ENCODE assay signal across 18 cellular contexts in genomic region chr1:89791064-89791721, GRCh38. TPM values are rescaled to one million over a fixed set of nuclear protein-coding genes. Genes with fewer than 3 reads are reported as not detected.
A peak's percentile ranks its signal among the peaks of the same experiment; 100 is the strongest.
DNase-seq lines count a peak whose midpoint lies in the region; ATAC-seq, FAIRE-seq and TF ChIP-seq lines count a peak whose summit lies in the region.
"Had no signal": no experiment of that assay in that cellular context is flagged by ENCODE, and none has a peak within 500 bp of the region (broad histone marks: within the 10 kb centered on the region; RNA-seq: fewer than 3 reads in every experiment).

No MANE protein-coding gene starts in this region.

- FAIRE-seq in HepG2 (lab: Jason Lieb, UNC) (no peak), GM12878 (lab: Jason Lieb, UNC) (no peak)
- FAIRE-seq: H54 had no signal

- H3K36me3 ChIP-seq in HepG2 (replicated peaks in 1 of 2; ENCODE audit: control insufficient read depth in 1 of 2, insufficient read depth in 2 of 2, low read length in 2 of 2) = no peaks in the 10 kb centered on the region
- H3K36me3 ChIP-seq in right lobe of liver = no peaks in the 10 kb centered on the region
- no peaks in the 10 kb centered on the region for H3K36me3 ChIP-seq in GM12878 (ENCODE audit: control insufficient read depth in 2 of 2, insufficient read depth in 2 of 2, low read length in 1 of 2)
- H3K36me3 ChIP-seq: BLaER1 treated with 17β-estradiol and CSF1 and Interleukin-3, amounts not matched to agents 10 nM and 100 nM had no signal

- H4K20me1 ChIP-seq in HepG2 (ENCODE audit: insufficient read depth, low read length) = no peaks in the 10 kb centered on the region
- H4K20me1 ChIP-seq in GM12878 (ENCODE audit: control insufficient read depth, insufficient read depth) = no peaks in the 10 kb centered on the region
- H4K20me1 ChIP-seq: BLaER1 treated with 17β-estradiol and CSF1 and Interleukin-3, amounts not matched to agents 10 nM and 100 nM had no signal

- no peaks in the 10 kb centered on the region for H3K79me2 ChIP-seq in HepG2 (ENCODE audit: insufficient read depth, low read length)
- H3K79me2 ChIP-seq in GM12878 (ENCODE audit: control insufficient read depth, insufficient read depth, low read length) = no peaks in the 10 kb centered on the region

- ATAC-seq in HepG2 (no peak), right lobe of liver (no peak), GM12878 (peak; percentile 31; the same call in 2 of the 3 replicates)
- ATAC-seq: CD8-positive, alpha-beta T cell had no signal

- H3K27me3 ChIP-seq in HepG2 (ENCODE audit: control insufficient read depth in 1 of 2, insufficient read depth in 2 of 2, low read length in 2 of 2) = peaks cover 0 to 2% of the 10 kb centered on the region in 2 experiments; a peak in 1 of 5 replicates
- H3K27me3 ChIP-seq in right lobe of liver = no peaks in the 10 kb centered on the region
- H3K27me3 ChIP-seq in GM12878 (replicated peaks in 1 of 2; ENCODE audit: control insufficient read depth in 2 of 2, insufficient read depth in 2 of 2, low read length in 1 of 2) = no peaks in the 10 kb centered on the region
- H3K27me3 ChIP-seq: BLaER1 treated with 17β-estradiol and CSF1 and Interleukin-3, amounts not matched to agents 10 nM and 100 nM had no signal

- in situ Hi-C loops in HepG2 (cut with HindIII; ENCODE audit: extremely low pct_ligation_motif_present, low pct_unique_long_range_greater_than_20kb) = no loop called here
- in situ Hi-C loops in GM12878 (cut with MboI) = no loop called here

- H3K9ac ChIP-seq in HepG2 (ENCODE audit: insufficient read depth, low read depth, low read length) (no peak overlapping the region), GM12878 (ENCODE audit: control insufficient read depth, insufficient read depth, low read length) (no peak overlapping the region)
- H3K9ac ChIP-seq: BLaER1 treated with 17β-estradiol and CSF1 and Interleukin-3, amounts not matched to agents 10 nM and 100 nM; KMS-11 had no signal

- H3K4me2 ChIP-seq in HepG2 (ENCODE audit: low read depth, low read length) = no peak overlapping the region
- H3K4me2 ChIP-seq in GM12878 (ENCODE audit: control insufficient read depth, insufficient read depth) = no peak overlapping the region
- H3K4me2 ChIP-seq: BLaER1 treated with 17β-estradiol and CSF1 and Interleukin-3, amounts not matched to agents 10 nM and 100 nM; KMS-11; PC-9 had no signal

- H3K9me3 ChIP-seq in HepG2 (ENCODE audit: low read length) = no peaks in the 10 kb centered on the region
- no peaks in the 10 kb centered on the region for H3K9me3 ChIP-seq in right lobe of liver
- no peaks in the 10 kb centered on the region for H3K9me3 ChIP-seq in GM12878 (replicated peaks; ENCODE audit: control insufficient read depth, insufficient read depth, low read length)
- H3K9me3 ChIP-seq: BLaER1 treated with 17β-estradiol and CSF1 and Interleukin-3, amounts not matched to agents 10 nM and 100 nM had no signal

- DNase-seq in HepG2 (ENCODE audit: low spot score) (no peak), right lobe of liver (no peak), NOMO-1 treated with DMSO at 0.1 percent for 48 hours (lab: John Stamatoyannopoulos, UW; ENCODE audit: unreplicated experiment) (peak; percentile 71), GM12878 (ENCODE audit: low read depth, low spot score) (no peak), mucosa of gallbladder (ENCODE audit: low spot score) (no peak), NCI-H2107 treated with DMSO at 0.1 percent for 48 hours (lab: John Stamatoyannopoulos, UW; ENCODE audit: unreplicated experiment) (no peak), GM19240 (ENCODE audit: insufficient read length, low spot score) (no peak)
- DNase-seq in stimulated activated CD4-positive, alpha-beta T cell treated with anti-CD3 and anti-CD28 coated beads, Interleukin-12 subunit alpha, Interleukin-12 subunit beta, amount 100 ng/mL, for 4 hours = no peak
- DNase-seq: CD8-positive, alpha-beta T cell; GDM1; NCI-H1105; NCI-H2081; NCI-H446 treated with DMSO at 0.1 percent for 48 hours; NCI-H748 treated with DMSO at 0.1 percent for 48 hours; PC-9 had no signal

- 10% methylated on average over 3 of the region's 3 CpGs for WGBS in HepG2 (ENCODE audit: low lambda C conversion rate)
- WGBS in right lobe of liver (ENCODE audit: insufficient coverage, low coverage, low lambda C conversion rate, missing lambda C conversion rate) = 68% methylated on average over 3 of the region's 3 CpGs
- 48% methylated on average over 3 of the region's 3 CpGs for WGBS in GM12878 (ENCODE audit: insufficient coverage, insufficient replicate concordance, low lambda C conversion rate, missing lambda C conversion rate)

- CTCF ChIA-PET in HepG2 (lab: Yijun Ruan, JAX; ENCODE audit: low intra/inter-chr PET ratio, low total read pairs) (no interaction called here), GM12878 (lab: Yijun Ruan, JAX) (interaction anchor here (1.0 to 1.5 kb wide), 3 partner anchors 10 to 272 kb away, joined by 3 to 6 read pairs (median 5); no protein-coding TSS in a partner anchor)

- TF ChIP-seq POLR2A in HepG2 (IDR thresholded peaks at IDR 0.05; ENCODE audit: insufficient read depth in 1 of 2, low read depth in 2 of 2, low read length in 2 of 2) (no peak), right lobe of liver (IDR thresholded peaks at IDR 0.05) (no peak), GM12878 (IDR thresholded peaks at IDR 0.05; ENCODE audit: low read depth, low read length) (no peak)

- RAD21 ChIA-PET in GM12878 (lab: Charles Lee; ENCODE audit: unreplicated experiment) = no interaction called here

- H3K27ac ChIP-seq in HepG2 (ENCODE audit: extremely low read length, insufficient read depth, low read length) = no peak overlapping the region
- no peak overlapping the region for H3K27ac ChIP-seq in right lobe of liver
- no peak overlapping the region for H3K27ac ChIP-seq in GM12878 (ENCODE audit: control insufficient read depth, insufficient read depth)
- H3K27ac ChIP-seq: BLaER1 treated with 17β-estradiol and CSF1 and Interleukin-3, amounts not matched to agents 10 nM and 100 nM; KMS-11; PC-9 had no signal

- POLR2A ChIA-PET in HepG2 (lab: Yijun Ruan, JAX) = no interaction called here
- POLR2A ChIA-PET in GM12878 (lab: Charles Lee) = no interaction called here

- intact Hi-C loops in HepG2 (cut with micrococcal nuclease; ENCODE audit: unreplicated experiment) (no loop called here), right lobe of liver (cut with DNase I) (no loop called here), GM12878 (cut with micrococcal nuclease; ENCODE audit: unreplicated experiment) (no loop called here)

- TF ChIP-seq CTCF in HepG2 (CRISPR knock-in tag; IDR thresholded peaks at IDR 0.05) = no peak
- TF ChIP-seq CTCF in right lobe of liver (IDR thresholded peaks at IDR 0.05) = no peak
- TF ChIP-seq CTCF in GM12878 (IDR thresholded peaks at IDR 0.05 in 2 of 3, conservative IDR thresholded peaks at IDR 0.05 in 1 of 3; ENCODE audit: control insufficient read depth in 2 of 3, extremely low read depth in 1 of 3, insufficient read depth in 1 of 3, low read depth in 3 of 3, low read length in 3 of 3) = no peak

- TF ChIP-seq EP300 in HepG2 (IDR thresholded peaks at IDR 0.05; ENCODE audit: low read depth in 2 of 2, low read length in 2 of 2) (no peak), HepG2 (CRISPR knock-in tag; IDR thresholded peaks at IDR 0.05; ENCODE audit: borderline replicate concordance) (no peak), GM12878 (IDR thresholded peaks at IDR 0.05; ENCODE audit: borderline replicate concordance in 1 of 2, control insufficient read depth in 1 of 2, low read depth in 2 of 2, low read length in 2 of 2) (no peak)

- H3K4me3 ChIP-seq in HepG2 (replicated peaks in 1 of 3; ENCODE audit: insufficient read depth in 1 of 3, low read depth in 2 of 3, low read length in 3 of 3) (no peak overlapping the region), right lobe of liver (no peak overlapping the region), GM12878 (no peak overlapping the region)
- H3K4me3 ChIP-seq: BLaER1 treated with 17β-estradiol and CSF1 and Interleukin-3, amounts not matched to agents 10 nM and 100 nM; PC-9 had no signal

- H3K4me1 ChIP-seq in HepG2 (ENCODE audit: insufficient read depth, low read length) = peaks cover 7% of the 10 kb centered on the region; the same call in 1 of the 2 replicates
- no peaks in the 10 kb centered on the region for H3K4me1 ChIP-seq in right lobe of liver
- no peaks in the 10 kb centered on the region for H3K4me1 ChIP-seq in GM12878 (ENCODE audit: control insufficient read depth, insufficient read depth, low read length)
- H3K4me1 ChIP-seq: BLaER1 treated with 17β-estradiol and CSF1 and Interleukin-3, amounts not matched to agents 10 nM and 100 nM had no signal

- SMC1A ChIA-PET in GM12878 (lab: Charles Lee; ENCODE audit: uncharacterized antibody, unreplicated experiment) = interaction anchor here (2.1 kb wide), 1 partner anchor 9 kb away, joined by 10 read pairs; no protein-coding TSS in a partner anchor

- H2AFZ ChIP-seq in HepG2 (ENCODE audit: low read length) = no peak overlapping the region
- H2AFZ ChIP-seq in GM12878 (ENCODE audit: control insufficient read depth, low read depth, low read length) = no peak overlapping the region
- H2AFZ ChIP-seq: PC-9 had no signal

- BruUV-seq in HepG2 (replicated peaks; lab: Mats Ljungman, UMichigan) (no TSS peak), GM12878 (replicated peaks; lab: Mats Ljungman, UMichigan) (no TSS peak)

- TF ChIP-seq RAD21 in HepG2 (CRISPR knock-in tag; IDR thresholded peaks at IDR 0.05) (no peak), GM12878 (IDR thresholded peaks at IDR 0.05; ENCODE audit: insufficient read depth, low read depth, low read length) (no peak)

RNA-seq across cellular contexts. Expression of gene LRRC8D, which starts 29.6 kb away (rescaled TPM):
- total RNA-seq in HepG2 (2016; rRNA removed; fragmentation: Illumina TruSeq; extraction: Trizol) (44.6 and 45.5 TPM in 2 replicates), right lobe of liver (10 to 100 TPM; 11.5 to 22.1 (median 19.3) TPM), GM12878 (2014; rRNA removed) (18.0 and 24.7 TPM in 2 replicates), GM12878 (2014; rRNA removed; fragmentation: Illumina TruSeq; extraction: Trizol) (25.1 and 27.5 TPM in 2 replicates), GM12878 (2021) (27.9 and 28.8 TPM in 2 replicates), mucosa of gallbladder (26.5 TPM)
- 8.5 and 9.3 TPM in 2 replicates for total RNA-seq in HepG2 (2016; cell fraction: cytosol; rRNA removed; fragmentation: Illumina TruSeq; extraction: Trizol; ENCODE audit: low read depth)
- 43.8 and 46.2 TPM in 2 replicates for total RNA-seq in HepG2 (2016; cell fraction: insoluble cytoplasmic fraction; rRNA removed; fragmentation: Illumina TruSeq; extraction: Trizol)
- 33.3 and 37.9 TPM in 2 replicates for total RNA-seq in HepG2 (2016; cell fraction: membrane; rRNA removed; fragmentation: Illumina TruSeq; extraction: Trizol)
- 43.7 and 45.6 TPM in 2 replicates for total RNA-seq in HepG2 (2016; cell fraction: nucleus; rRNA removed; fragmentation: Illumina TruSeq; extraction: Trizol)
- polyA plus RNA-seq in HepG2 (2011; rRNA removed) (29.9 and 30.0 TPM in 2 replicates), GM12878 (2011; rRNA removed) (34.9 and 44.1 TPM in 2 replicates), GM12878 (2014; fragmentation: Illumina TruSeq; extraction: Trizol) (34.1 and 38.1 TPM in 2 replicates), GM12878 (2014; fragmentation: Nextera tagmentation; extraction: Ambion mirVana) (1 to 10 TPM; 5.6 to 6.4 TPM), GM12878 (2014; rRNA removed) (24.9 and 26.1 TPM in 2 replicates), GM12878 (2016; fragmentation: Nextera tagmentation; extraction: Ambion mirVana) (10 to 100 TPM; 18.3 to 28.2 TPM)
- polyA plus RNA-seq in HepG2 (2011; cell fraction: cytosol; rRNA removed) = 27.1 and 30.0 TPM in 2 replicates
- 29.5 and 30.7 TPM in 2 replicates for polyA plus RNA-seq in HepG2 (2011; cell fraction: nucleus; rRNA removed)
- 26.8 and 28.6 TPM in 2 replicates for polyA plus RNA-seq in HepG2 (2012)
- 5.8 and 5.9 TPM in 2 replicates for polyA plus RNA-seq in HepG2 (2016; cell fraction: cytosol; fragmentation: Illumina TruSeq; extraction: Trizol; ENCODE audit: low read depth)
- 47.0 and 48.7 TPM in 2 replicates for polyA plus RNA-seq in HepG2 (2016; cell fraction: insoluble cytoplasmic fraction; fragmentation: Illumina TruSeq; extraction: Trizol; ENCODE audit: low read depth)
- polyA plus RNA-seq in HepG2 (2016; cell fraction: membrane; fragmentation: Illumina TruSeq; extraction: Trizol; ENCODE audit: low read depth) = 20.5 and 21.4 TPM in 2 replicates
- polyA plus RNA-seq in HepG2 (2016; cell fraction: nucleus; fragmentation: Illumina TruSeq; extraction: Trizol; ENCODE audit: insufficient read depth, low read depth) = 53.9 and 57.1 TPM in 2 replicates
- 65.8 and 107 TPM in 2 replicates for polyA minus RNA-seq in HepG2 (2011; rRNA and poly(A)+ RNA removed; ENCODE audit: low replicate concordance)
- 26.6 and 33.6 TPM in 2 replicates for polyA minus RNA-seq in HepG2 (2011; cell fraction: cytosol; rRNA and poly(A)+ RNA removed)
- 44.2 and 52.0 TPM in 2 replicates for polyA minus RNA-seq in HepG2 (2011; cell fraction: nucleus; rRNA and poly(A)+ RNA removed)
- 27.5 and 28.2 TPM in 2 replicates for total RNA-seq in GM12878 (2013; cell fraction: nucleolus; rRNA removed)
- 7.7 TPM for polyA plus RNA-seq in GM12878 (2011; ENCODE audit: low read depth)
- polyA plus RNA-seq in GM12878 (2011; cell fraction: cytosol; rRNA removed) = 38.6 and 38.8 TPM in 2 replicates
- polyA plus RNA-seq in GM12878 (2011; cell fraction: nucleus; rRNA removed) = 30.7 and 31.6 TPM in 2 replicates
- polyA plus RNA-seq in GM12878 (2012) = 8.8 and 10.8 TPM in 2 replicates
- 39.5 and 64.4 TPM in 2 replicates for polyA minus RNA-seq in GM12878 (2011; rRNA and poly(A)+ RNA removed)
- 17.4 and 27.2 TPM in 2 replicates for polyA minus RNA-seq in GM12878 (2011; cell fraction: cytosol; rRNA and poly(A)+ RNA removed)
- polyA minus RNA-seq in GM12878 (2011; cell fraction: nucleus; rRNA and poly(A)+ RNA removed) = 13.1 and 24.6 TPM in 2 replicates
